14 cellular contexts compared by ENCODE assay signal in the genomic region with DNA sequence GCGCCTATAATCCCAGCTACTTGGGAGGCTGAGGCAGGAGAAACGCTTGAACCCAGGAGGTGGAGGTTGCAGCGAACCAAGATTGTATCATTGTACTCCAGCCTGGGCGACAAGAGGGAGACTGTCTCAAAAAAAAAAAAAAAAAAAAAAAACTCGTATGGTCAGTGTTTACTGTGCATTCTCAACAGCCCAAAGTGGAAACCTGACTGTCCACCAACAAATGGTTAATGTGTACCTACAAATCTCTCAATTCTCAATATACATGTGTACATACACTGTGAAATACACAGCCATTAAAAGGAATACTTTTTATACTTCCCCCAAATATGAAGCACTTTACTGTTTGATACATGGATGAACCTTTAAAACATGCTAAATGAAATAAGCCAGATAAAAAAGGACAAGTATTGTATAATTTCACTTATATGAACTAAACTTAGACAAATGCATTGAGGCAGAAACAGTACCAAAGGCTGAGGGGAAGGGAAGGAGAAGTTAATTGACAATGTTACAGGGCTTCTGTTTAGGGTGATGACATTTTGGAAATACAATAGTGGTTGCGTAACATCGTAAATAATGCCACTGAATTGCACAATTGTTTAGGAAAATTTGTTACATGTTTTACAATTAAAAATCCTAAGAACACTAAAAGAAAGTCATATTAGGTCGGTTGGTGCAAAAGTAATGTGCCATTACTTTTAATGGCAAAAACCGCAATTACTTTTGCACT. TPM values are rescaled to one million over a fixed set of nuclear protein-coding genes. Genes with fewer than 3 reads are reported as not detected.
DNase-seq lines count a peak whose midpoint lies in the region; ATAC-seq and TF ChIP-seq lines count a peak whose summit lies in the region.
"Had no signal": no experiment of that assay in that cellular context is flagged by ENCODE, and none has a peak within 500 bp of the region (broad histone marks: within the 10 kb centered on the region; RNA-seq: fewer than 3 reads in every experiment).

No MANE protein-coding gene starts in this region.

- H3K9me3 Mint-ChIP-seq in activated T-helper 2 cell treated with anti-CD3 and anti-CD28 coated beads, Interferon-gamma antibody, Interleukin-2, Interleukin-4, amounts not matched to agents 10 μg/mL and 5 μg/mL and 100 μg/mL, durations not matched to agents 14 hours and 24 hours and 36 hours, result no peaks in the 10 kb centered on the region
- no peaks in the 10 kb centered on the region for H3K9me3 Mint-ChIP-seq in H9
- H3K9me3 Mint-ChIP-seq: stimulated activated effector memory CD8-positive, alpha-beta T cell treated with anti-CD3 and anti-CD28 coated beads, Interleukin-12 subunit alpha, Interleukin-12 subunit beta, amount 100 ng/mL, for 72 hours had no signal

- H2BK120ac ChIP-seq in H9 (ENCODE audit: low read depth, low read length, poor library complexity, severe bottlenecking), result no peak overlapping the region

- BruUV-seq in PC-3 (replicated peaks; lab: Mats Ljungman, UMichigan), result TSS peak; percentile 6

- H3K36me3 Mint-ChIP-seq in activated T-helper 2 cell treated with anti-CD3 and anti-CD28 coated beads, Interferon-gamma antibody, Interleukin-2, Interleukin-4, amounts not matched to agents 10 μg/mL and 5 μg/mL and 100 μg/mL, durations not matched to agents 14 hours and 24 hours and 36 hours (ENCODE audit: low read depth), result peaks cover 57% of the 10 kb centered on the region
- H3K36me3 Mint-ChIP-seq in H9 (ENCODE audit: insufficient read depth in 1 of 3, low read depth in 3 of 3), result peaks cover 13 to 44% (median 31%) of the 10 kb centered on the region in 3 experiments; a peak in 6 of 7 replicates

- H3K9ac ChIP-seq in PC-3 (ENCODE audit: low read length) (no peak overlapping the region), H9 (ENCODE audit: extremely low read depth, insufficient read length, low read length) (no peak overlapping the region)

- H2BK5ac ChIP-seq in H9 (ENCODE audit: insufficient read length, low read length), result no peak overlapping the region

- H4K91ac ChIP-seq in H9 (ENCODE audit: insufficient read length, low read depth, low read length), result no peak overlapping the region

- H3F3A ChIP-seq in PC-3 (ENCODE audit: low read length, unreplicated experiment), result peaks cover 5% of the 10 kb centered on the region

- no peak overlapping the region for H3K56ac ChIP-seq in H9 (ENCODE audit: insufficient read length, low read depth, low read length)

- no peaks in the 10 kb centered on the region for H3K27me3 Mint-ChIP-seq in activated T-helper 2 cell treated with anti-CD3 and anti-CD28 coated beads, Interferon-gamma antibody, Interleukin-2, Interleukin-4, amounts not matched to agents 10 μg/mL and 5 μg/mL and 100 μg/mL, durations not matched to agents 14 hours and 24 hours and 36 hours (ENCODE audit: low read depth)
- no peaks in the 10 kb centered on the region for H3K27me3 Mint-ChIP-seq in H9 (ENCODE audit: low read depth)

- ATAC-seq in PC-3 (no peak), GM18520 (IDR thresholded peaks at IDR 0.05; ENCODE audit: unreplicated experiment) (no peak)
- ATAC-seq: stimulated activated effector memory CD8-positive, alpha-beta T cell treated with anti-CD3 and anti-CD28 coated beads, Interleukin-12 subunit alpha, Interleukin-12 subunit beta, amount 100 ng/mL, for 72 hours had no signal

- peaks cover 7% of the 10 kb centered on the region for H3K23me2 ChIP-seq in H9 (ENCODE audit: insufficient read length, low read depth, low read length, poor library complexity, severe bottlenecking)

- H3K79me1 ChIP-seq in H9 (ENCODE audit: insufficient read depth, low read depth, low read length, poor library complexity, severe bottlenecking), result no peaks in the 10 kb centered on the region

- no peak overlapping the region for H4K8ac ChIP-seq in H9 (replicated peaks; ENCODE audit: insufficient read length, low read depth, low read length)

- H3K14ac ChIP-seq in H9 (ENCODE audit: insufficient read depth, low read length), result no peak overlapping the region

- H2AFZ ChIP-seq in PC-3 (ENCODE audit: low read length), result no peak overlapping the region
- no peak overlapping the region for H2AFZ ChIP-seq in H9 (ENCODE audit: low read length)

- no peak overlapping the region for H3K27ac Mint-ChIP-seq in activated T-helper 2 cell treated with anti-CD3 and anti-CD28 coated beads, Interferon-gamma antibody, Interleukin-2, Interleukin-4, amounts not matched to agents 10 μg/mL and 5 μg/mL and 100 μg/mL, durations not matched to agents 14 hours and 24 hours and 36 hours
- H3K27ac Mint-ChIP-seq in H9, result peak overlapping the region in 1 of 3 experiments; percentile 21; a peak in 1 of 7 replicates
- H3K27ac Mint-ChIP-seq: stimulated activated effector memory CD8-positive, alpha-beta T cell treated with anti-CD3 and anti-CD28 coated beads, Interleukin-12 subunit alpha, Interleukin-12 subunit beta, amount 100 ng/mL, for 72 hours had no signal

- H3K79me2 ChIP-seq in PC-3 (ENCODE audit: low read length), result no peaks in the 10 kb centered on the region
- H3K79me2 ChIP-seq in H9 (ENCODE audit: insufficient read depth, low read length), result no peaks in the 10 kb centered on the region

- intact Hi-C loops in PC-3 (cut with micrococcal nuclease), result no loop called here
- intact Hi-C loops in activated T-helper 2 cell treated with anti-CD3 and anti-CD28 coated beads, Interferon-gamma antibody, Interleukin-2, Interleukin-4, amounts not matched to agents 10 μg/mL and 5 μg/mL and 100 μg/mL, durations not matched to agents 14 hours and 24 hours and 36 hours (cut with micrococcal nuclease), result loop anchor here (2.0 kb wide), 1 partner anchor 15 kb away; no protein-coding TSS in a partner anchor

- no peak overlapping the region for H2BK20ac ChIP-seq in H9 (ENCODE audit: low read depth, low read length, poor library complexity, severe bottlenecking)

- no peak overlapping the region for H2BK15ac ChIP-seq in H9 (ENCODE audit: low read depth, low read length)

- H3K4me3 Mint-ChIP-seq in activated T-helper 2 cell treated with anti-CD3 and anti-CD28 coated beads, Interferon-gamma antibody, Interleukin-2, Interleukin-4, amounts not matched to agents 10 μg/mL and 5 μg/mL and 100 μg/mL, durations not matched to agents 14 hours and 24 hours and 36 hours (ENCODE audit: low read depth), result no peak overlapping the region
- H3K4me3 Mint-ChIP-seq in H9, result no peak overlapping the region
- H3K4me3 Mint-ChIP-seq: stimulated activated effector memory CD8-positive, alpha-beta T cell treated with anti-CD3 and anti-CD28 coated beads, Interleukin-12 subunit alpha, Interleukin-12 subunit beta, amount 100 ng/mL, for 72 hours had no signal

- no peak overlapping the region for H3K18ac ChIP-seq in H9 (ENCODE audit: insufficient read length, low read depth, low read length)

- TF ChIP-seq CTCF in 22Rv1 (IDR thresholded peaks at IDR 0.05) (no peak), PC-3 (conservative IDR thresholded peaks at IDR 0.05; ENCODE audit: low read depth, low read length) (no peak), fibroblast of pulmonary artery (IDR thresholded peaks at IDR 0.05; ENCODE audit: low read length, missing control alignments) (no peak), H9 (conservative IDR thresholded peaks at IDR 0.05) (no peak)

- no peak overlapping the region for H3K23ac ChIP-seq in H9 (ENCODE audit: insufficient read length, low read depth, low read length)

- H4K20me1 ChIP-seq in PC-3 (ENCODE audit: low read length), result 0 out of 2 replicates have a peak, but pooled peaks cover 3% of the 10 kb centered on the region
- no peaks in the 10 kb centered on the region for H4K20me1 ChIP-seq in H9 (ENCODE audit: control insufficient read depth, insufficient read depth, insufficient read length)

- H3K4me1 ChIP-seq in PC-3 (ENCODE audit: insufficient read depth, low read length) (peaks cover 15% of the 10 kb centered on the region; the same call in 1 of the 2 replicates), H9 (ENCODE audit: insufficient read depth, low read length) (0 out of 2 replicates have a peak, but pooled peaks cover 3% of the 10 kb centered on the region)

- H3K27ac ChIP-seq in 22Rv1, result peak overlapping the region; percentile 94; the same call in 1 of the 2 replicates
- no peak overlapping the region for H3K27ac ChIP-seq in PC-3 (ENCODE audit: low read length)
- H3K27ac ChIP-seq in H9 (ENCODE audit: insufficient read length, low read depth, low read length), result no peak overlapping the region
- H3K27ac ChIP-seq: vagina had no signal

- H3K4me1 Mint-ChIP-seq in activated T-helper 2 cell treated with anti-CD3 and anti-CD28 coated beads, Interferon-gamma antibody, Interleukin-2, Interleukin-4, amounts not matched to agents 10 μg/mL and 5 μg/mL and 100 μg/mL, durations not matched to agents 14 hours and 24 hours and 36 hours (ENCODE audit: low read depth), result peaks cover 13% of the 10 kb centered on the region
- peaks cover 17 to 19% of the 10 kb centered on the region in 2 experiments for H3K4me1 Mint-ChIP-seq in H9

- no peak overlapping the region for H4K5ac ChIP-seq in H9 (ENCODE audit: insufficient read length, low read depth, low read length)

- CTCF ChIA-PET in PC-3 (lab: Charles Lee), result no interaction called here

- H3T11ph ChIP-seq in H9 (ENCODE audit: low read length), result no peak overlapping the region

- peaks cover 24% of the 10 kb centered on the region for H3K36me3 ChIP-seq in PC-3 (ENCODE audit: low read depth, low read length)

- POLR2A ChIA-PET in PC-3 (lab: Charles Lee; ENCODE audit: unreplicated experiment), result no interaction called here

- H3K4me2 ChIP-seq in PC-3 (ENCODE audit: low read length) (no peak overlapping the region), H9 (ENCODE audit: insufficient read depth, insufficient read length, low read length) (no peak overlapping the region)

- H3K9me3 ChIP-seq in PC-3 (ENCODE audit: low read length) (no peaks in the 10 kb centered on the region), H9 (ENCODE audit: control insufficient read depth, low read depth, low read length) (no peaks in the 10 kb centered on the region)
- H3K9me3 ChIP-seq: vagina had no signal

- H3K4me3 ChIP-seq in PC-3 (ENCODE audit: low read length) (no peak overlapping the region), fibroblast of pulmonary artery (replicated peaks; ENCODE audit: low read depth, low read length) (no peak overlapping the region)
- H3K4me3 ChIP-seq: dorsolateral prefrontal cortex, vagina had no signal

- peak; percentile 27 for DNase-seq in HCEC 1CT
- DNase-seq in PC-3, result peak; percentile 6
- peak; percentile 58 for DNase-seq in fibroblast of pulmonary artery (ENCODE audit: low read depth)
- no peak for DNase-seq in HUDEP-2 (lab: John Stamatoyannopoulos, UW; ENCODE audit: unreplicated experiment in 76 of 76)
- DNase-seq in activated T-helper 2 cell treated with anti-CD3 and anti-CD28 coated beads, Interferon-gamma antibody, Interleukin-2, Interleukin-4, amounts not matched to agents 10 μg/mL and 5 μg/mL and 100 μg/mL, durations not matched to agents 14 hours and 24 hours and 36 hours (ENCODE audit: low spot score), result no peak
- no peak for DNase-seq in H9
- DNase-seq: dorsolateral prefrontal cortex, kidney, NCI-H1048, NCI-H446 had no signal

- WGBS in H9 (ENCODE audit: extremely low coverage, insufficient read length, low lambda C conversion rate), result no CpG with 5 or more reads among the region's 9 CpGs

- no peaks in the 10 kb centered on the region for H3K27me3 ChIP-seq in PC-3 (ENCODE audit: low read length)
- no peaks in the 10 kb centered on the region for H3K27me3 ChIP-seq in H9 (ENCODE audit: insufficient read depth, low read length)
- H3K27me3 ChIP-seq: dorsolateral prefrontal cortex, vagina had no signal

- H2AK5ac ChIP-seq in H9 (ENCODE audit: insufficient read length, low read length), result no peak overlapping the region

- H3K9me2 ChIP-seq in PC-3 (replicated peaks; ENCODE audit: low read length), result no peaks in the 10 kb centered on the region

- H3K4ac ChIP-seq in H9 (ENCODE audit: low read depth, low read length), result no peak overlapping the region

- H2BK12ac ChIP-seq in H9 (ENCODE audit: insufficient read length, low read depth, low read length), result no peak overlapping the region

RNA-seq across cellular contexts. Expression of a gene that starts 16.6 kb away (rescaled TPM):
- 109 and 114 TPM in 2 replicates for total RNA-seq in PC-3 (2014; rRNA removed)
- 257 and 259 TPM in 2 replicates for total RNA-seq in activated T-helper 2 cell treated with anti-CD3 and anti-CD28 coated beads, Interferon-gamma antibody, Interleukin-2, Interleukin-4, amounts not matched to agents 10 μg/mL and 5 μg/mL and 100 μg/mL, durations not matched to agents 14 hours and 24 hours and 36 hours
- 217 and 218 TPM in 2 replicates for total RNA-seq in H9 (2021)

RNA-seq across cellular contexts. Expression of a gene that starts 34.9 kb away (rescaled TPM):
- total RNA-seq in PC-3 (2014; rRNA removed) (17.4 and 17.6 TPM in 2 replicates), H9 (2021) (26.3 and 26.9 TPM in 2 replicates)
- 27.6 and 28.3 TPM in 2 replicates for total RNA-seq in activated T-helper 2 cell treated with anti-CD3 and anti-CD28 coated beads, Interferon-gamma antibody, Interleukin-2, Interleukin-4, amounts not matched to agents 10 μg/mL and 5 μg/mL and 100 μg/mL, durations not matched to agents 14 hours and 24 hours and 36 hours

RNA-seq across cellular contexts. Expression of a gene that starts 40.2 kb away (rescaled TPM):
- total RNA-seq in PC-3 (2014; rRNA removed), result 37.5 and 39.1 TPM in 2 replicates
- 46.7 and 47.4 TPM in 2 replicates for total RNA-seq in activated T-helper 2 cell treated with anti-CD3 and anti-CD28 coated beads, Interferon-gamma antibody, Interleukin-2, Interleukin-4, amounts not matched to agents 10 μg/mL and 5 μg/mL and 100 μg/mL, durations not matched to agents 14 hours and 24 hours and 36 hours
- total RNA-seq in H9 (2021), result 41.6 and 46.2 TPM in 2 replicates

Comparison
In these comparisons a context has a peak if more than half of its experiments do, and no peak if none do; other contexts are left out.
1. DNase-seq: peak in HCEC 1CT (single experiment), PC-3 (single experiment) and fibroblast of pulmonary artery (single experiment); none in HUDEP-2 (0 of 76), activated T-helper 2 cell treated with anti-CD3 and anti-CD28 coated beads, Interferon-gamma antibody, Interleukin-2, Interleukin-4, amounts not matched to agents 10 μg/mL and 5 μg/mL and 100 μg/mL, durations not matched to agents 14 hours and 24 hours and 36 hours (single experiment) and H9 (single experiment).